Comparison of ENCODE assay signal across 8 cellular contexts in genomic region chr2:199455533-199456382, GRCh38. TPM values are rescaled to one million over a fixed set of nuclear protein-coding genes. Genes with fewer than 3 reads are reported as not detected.
DNase-seq lines count a peak whose midpoint lies in the region; ATAC-seq and TF ChIP-seq lines count a peak whose summit lies in the region.

No MANE protein-coding gene starts in this region.

- H3K4me3 ChIP-seq in fibroblast of villous mesenchyme (ENCODE audit: low read depth, low read length) (peak overlapping the region; percentile 77), skeletal muscle cell (ENCODE audit: low read depth, low read length) (peak overlapping the region; percentile 90)

- TF ChIP-seq CTCF in fibroblast of villous mesenchyme (IDR thresholded peaks at IDR 0.05; ENCODE audit: insufficient read depth, low read depth, low read length) = no peak

- DNase-seq in Daoy (ENCODE audit: low read depth) (peak; percentile 86), HuH-7 (ENCODE audit: low spot score) (peak; percentile 76), SHP77 (lab: John Stamatoyannopoulos, UW) (peak; percentile 65 to 76), fibroblast of villous mesenchyme (ENCODE audit: low read depth) (no peak), skeletal muscle cell (ENCODE audit: low read depth) (no peak), superior temporal gyrus (ENCODE audit: extremely low spot score) (no peak)
- DNase-seq in activated effector memory CD4-positive, alpha-beta T cell treated with Interleukin-2 at 50 U/mL for 16 hours = no peak

- ATAC-seq in GM18520 (IDR thresholded peaks at IDR 0.05; ENCODE audit: unreplicated experiment) = no peak

RNA-seq across cellular contexts. Expression of gene SATB2, which starts 2.0 kb away (rescaled TPM):
- 8.2 and 11.5 TPM in 2 replicates for total RNA-seq in Daoy (2014; rRNA removed; shearing (Covaris generic))
- total RNA-seq in fibroblast of villous mesenchyme = 13.0 and 15.1 TPM in 2 replicates

Comparison
In these comparisons a context has a peak if more than half of its experiments do, and no peak if none do; other contexts are left out.
1. DNase-seq: peak in Daoy (single experiment), HuH-7 (single experiment) and SHP77 (2 of 2); none in fibroblast of villous mesenchyme (single experiment), skeletal muscle cell (single experiment), activated effector memory CD4-positive, alpha-beta T cell treated with Interleukin-2 at 50 U/mL for 16 hours (single experiment) and superior temporal gyrus (single experiment).